8 cellular contexts compared by ENCODE assay signal in genomic region chr18:32040936-32041335, GRCh38. TPM values are rescaled to one million over a fixed set of nuclear protein-coding genes. Genes with fewer than 3 reads are reported as not detected.
DNase-seq lines count a peak whose midpoint lies in the region; ATAC-seq and TF ChIP-seq lines count a peak whose summit lies in the region.

No MANE protein-coding gene starts in this region.

- H3K27ac Mint-ChIP-seq in neural progenitor cell, result no peak overlapping the region

- peak; percentile 75 for ATAC-seq in GM18870 (IDR thresholded peaks at IDR 0.05; ENCODE audit: unreplicated experiment)
- peak; percentile 80 for ATAC-seq in HG03108 (IDR thresholded peaks at IDR 0.05; ENCODE audit: unreplicated experiment)
- ATAC-seq in gastrocnemius medialis, result no peak

- H3K79me2 ChIP-seq in neural progenitor cell (ENCODE audit: low read depth), result no peaks in the 10 kb centered on the region

- H3K36me3 ChIP-seq in neutrophil (peaks cover 6% of the 10 kb centered on the region), neural progenitor cell (no peaks in the 10 kb centered on the region), gastrocnemius medialis (peaks cover 0 to 4% of the 10 kb centered on the region in 2 donors), sigmoid colon (no peaks in the 10 kb centered on the region)

- H2AFZ ChIP-seq in neural progenitor cell (replicated peaks), result no peak overlapping the region

- in situ Hi-C loops in gastrocnemius medialis (cut with MboI; ENCODE audit: low sequenced_read_pairs in 4 of 4), result no loop called here

- no peak overlapping the region for H3K4me2 ChIP-seq in neural progenitor cell

- 32 to 72% methylated on average over 3 of the region's 3 CpGs for WGBS in sigmoid colon, 2 donors

- H3K4me1 Mint-ChIP-seq in neural progenitor cell, result no peaks in the 10 kb centered on the region

- no peak overlapping the region for H3K4me3 Mint-ChIP-seq in neural progenitor cell

- H3K36me3 Mint-ChIP-seq in neural progenitor cell, result no peaks in the 10 kb centered on the region

- no peak overlapping the region for H3K9ac ChIP-seq in neural progenitor cell

- H3F3A ChIP-seq in neural progenitor cell (ENCODE audit: low read depth), result no peaks in the 10 kb centered on the region

- intact Hi-C loops in gastrocnemius medialis (cut with DNase I; ENCODE audit: low total_unique reads), result no loop called here
- intact Hi-C loops in sigmoid colon (cut with DNase I), result no loop called here

- no peaks in the 10 kb centered on the region for H4K20me1 ChIP-seq in neural progenitor cell (ENCODE audit: low read depth)

- H3K27me3 ChIP-seq in neutrophil (no peaks in the 10 kb centered on the region), neural progenitor cell (no peaks in the 10 kb centered on the region), gastrocnemius medialis (no peaks in the 10 kb centered on the region), sigmoid colon (no peaks in the 10 kb centered on the region)

- TF ChIP-seq CTCF in neutrophil (IDR thresholded peaks at IDR 0.05) (no peak), RWPE1 (conservative IDR thresholded peaks at IDR 0.05; ENCODE audit: low read depth) (no peak), neural progenitor cell (IDR thresholded peaks at IDR 0.05) (no peak), gastrocnemius medialis (IDR thresholded peaks at IDR 0.05 in 4 of 5, conservative IDR thresholded peaks at IDR 0.05 in 1 of 5) (no peak), sigmoid colon (IDR thresholded peaks at IDR 0.05) (no peak)

- CTCF ChIA-PET in RWPE1 (lab: Yijun Ruan, JAX), result no interaction called here

- H3K4me3 ChIP-seq in neutrophil (ENCODE audit: low read depth in 1 of 2, low read length in 1 of 2) (no peak overlapping the region), neural progenitor cell (no peak overlapping the region), gastrocnemius medialis (no peak overlapping the region), sigmoid colon (no peak overlapping the region)

- peak; percentile 60 for DNase-seq in activated CD4-positive, alpha-beta T cell treated with anti-CD3 and anti-CD28 coated beads for 48 hours
- DNase-seq in RWPE1 (ENCODE audit: low spot score), result no peak
- no peak for DNase-seq in neural progenitor cell (ENCODE audit: low spot score)
- no peak for DNase-seq in gastrocnemius medialis
- DNase-seq in sigmoid colon, result no peak

- H3K9me3 Mint-ChIP-seq in neural progenitor cell, result peaks cover 3% of the 10 kb centered on the region

- no peak for TF ChIP-seq EP300 in sigmoid colon (IDR thresholded peaks at IDR 0.05)

- H3K27me3 Mint-ChIP-seq in neural progenitor cell (ENCODE audit: insufficient read depth, low read depth), result no peaks in the 10 kb centered on the region

- POLR2A ChIA-PET in RWPE1 (lab: Yijun Ruan, JAX; ENCODE audit: low non-redundant PET), result no interaction called here

- H3K4me1 ChIP-seq in neutrophil (ENCODE audit: control insufficient read depth in 1 of 2, insufficient read depth in 1 of 2, low read depth in 1 of 2, low read length in 1 of 2) (peaks cover 43 to 44% of the 10 kb centered on the region in 2 experiments), neural progenitor cell (no peaks in the 10 kb centered on the region), gastrocnemius medialis (no peaks in the 10 kb centered on the region), sigmoid colon (no peaks in the 10 kb centered on the region)

- H3K9me3 ChIP-seq in neutrophil (no peaks in the 10 kb centered on the region), neural progenitor cell (ENCODE audit: low read depth) (no peaks in the 10 kb centered on the region), gastrocnemius medialis (no peaks in the 10 kb centered on the region), sigmoid colon (no peaks in the 10 kb centered on the region)

- TF ChIP-seq POLR2A in gastrocnemius medialis (IDR thresholded peaks at IDR 0.05) (no peak), sigmoid colon (IDR thresholded peaks at IDR 0.05) (no peak)

- peak overlapping the region; percentile 26 for H3K27ac ChIP-seq in neutrophil
- no peak overlapping the region for H3K27ac ChIP-seq in RWPE1
- no peak overlapping the region for H3K27ac ChIP-seq in neural progenitor cell
- H3K27ac ChIP-seq in gastrocnemius medialis, result no peak overlapping the region
- H3K27ac ChIP-seq in sigmoid colon, result no peak overlapping the region

RNA-seq across cellular contexts. Expression of gene RNF125, which starts 22.3 kb away (rescaled TPM):
- total RNA-seq in neural progenitor cell (ENCODE audit: low replicate concordance), result 4.4 and 10.2 TPM in 2 replicates
- total RNA-seq in gastrocnemius medialis, result 1 to 10 TPM in 3 of 4 donors, under 1 TPM in 1; 0.85 to 6.4 (median 3.1) TPM
- total RNA-seq in sigmoid colon, result 1 to 10 TPM in 3 of 4 donors, under 1 TPM in 1; 0.95 to 5.9 (median 2.4) TPM
- 1 to 10 TPM; 4.8 to 5.8 (median 5.7) TPM for polyA plus RNA-seq in sigmoid colon

RNA-seq across cellular contexts. Expression of gene RNF138, which starts 50.7 kb away (rescaled TPM):
- 69.4 and 83.8 TPM in 2 replicates for total RNA-seq in neural progenitor cell (ENCODE audit: low replicate concordance)
- 10 to 100 TPM in 2 of 4 donors, 1 to 10 TPM in 2; 4.9 to 23.7 (median 9.1) TPM for total RNA-seq in gastrocnemius medialis
- 10 to 100 TPM in 3 of 4 donors, 1 to 10 TPM in 1; 8.3 to 26.3 (median 23.7) TPM for total RNA-seq in sigmoid colon
- 10 to 100 TPM; 22.4 to 47.4 (median 33.1) TPM for polyA plus RNA-seq in sigmoid colon

Comparison
In these comparisons a context has a peak if more than half of its experiments do, and no peak if none do; other contexts are left out.
1. ATAC-seq: peak in GM18870 (single experiment) and HG03108 (single experiment); none in gastrocnemius medialis (0 of 2).